20 cellular contexts compared by ENCODE assay signal in genomic region chr1:228070851-228071250, GRCh38. TPM values are rescaled to one million over a fixed set of nuclear protein-coding genes. Genes with fewer than 3 reads are reported as not detected.
DNase-seq lines count a peak whose midpoint lies in the region; ATAC-seq, FAIRE-seq and TF ChIP-seq lines count a peak whose summit lies in the region.
"Had no signal": no experiment of that assay in that cellular context is flagged by ENCODE, and none has a peak within 500 bp of the region (broad histone marks: within the 10 kb centered on the region; RNA-seq: fewer than 3 reads in every experiment).

No MANE protein-coding gene starts in this region.

- FAIRE-seq in K562 (lab: Jason Lieb, UNC) = no peak
- FAIRE-seq: D721Med, GM12891, GM18507 had no signal

- TF ChIP-seq RAD21 in K562 (CRISPR knock-in tag; conservative IDR thresholded peaks at IDR 0.05 in 1 of 2, IDR thresholded peaks at IDR 0.05 in 1 of 2) = no peak

- no peaks in the 10 kb centered on the region for H3K79me2 ChIP-seq in DND-41 (ENCODE audit: insufficient read depth, low read length)
- H3K79me2 ChIP-seq in K562 (ENCODE audit: control insufficient read depth, insufficient read depth, low read length) = no peaks in the 10 kb centered on the region

- in situ Hi-C loops in Panc1 (cut with HindIII; ENCODE audit: low pct_unique_long_range_greater_than_20kb, low sequenced_read_pairs) = no loop called here
- in situ Hi-C loops in K562 (cut with MboI) = no loop called here

- H3K4me3 ChIP-seq in DND-41 (ENCODE audit: low read depth in 1 of 2, low read length in 2 of 2) (no peak overlapping the region), Panc1 (ENCODE audit: low read depth in 2 of 2, low read length in 2 of 2) (no peak overlapping the region), K562 (no peak overlapping the region)

- POLR2A ChIA-PET in Panc1 (lab: Charles Lee) (no interaction called here), K562 (lab: Yijun Ruan, JAX) (no interaction called here)

- no TSS peak for BruUV-seq in Panc1 (replicated peaks; lab: Mats Ljungman, UMichigan)
- BruUV-seq in K562 (replicated peaks; lab: Mats Ljungman, UMichigan) = no TSS peak

- no peak for TF ChIP-seq POLR2A in K562 (conservative IDR thresholded peaks at IDR 0.05)

- H3K9me1 ChIP-seq in K562 (ENCODE audit: control insufficient read depth, insufficient read depth, low read length) = no peaks in the 10 kb centered on the region

- peak; percentile 15; the same call in 2 of the 3 replicates for ATAC-seq in DND-41 (ENCODE audit: insufficient read depth, low read depth)
- ATAC-seq in Panc1 = peak; percentile 29
- no peak for ATAC-seq in K562
- ATAC-seq: CD8-positive, alpha-beta T cell had no signal

- peaks cover 28% of the 10 kb centered on the region for H4K20me1 ChIP-seq in DND-41 (ENCODE audit: insufficient read depth, low read length)
- H4K20me1 ChIP-seq in K562 (replicated peaks; ENCODE audit: control insufficient read depth, insufficient read depth, low read length) = peaks cover 16% of the 10 kb centered on the region

- peaks cover 20 to 40% (median 22%) of the 10 kb centered on the region in 3 donors for H3K27me3 Mint-ChIP-seq in CD14-positive monocyte (ENCODE audit: low read depth in 3 of 3)

- H3K4me3 Mint-ChIP-seq in CD14-positive monocyte = no peak overlapping the region
- H3K4me3 Mint-ChIP-seq: CD4-positive, CD25-positive, alpha-beta regulatory T cell; CD8-positive, alpha-beta T cell had no signal

- H3K27me3 ChIP-seq in DND-41 (ENCODE audit: insufficient read depth, low read length, poor library complexity) (no peaks in the 10 kb centered on the region), Panc1 (ENCODE audit: control insufficient read depth, insufficient read depth, low read length) (no peaks in the 10 kb centered on the region; the same call in 1 of the 2 replicates), K562 (ENCODE audit: control insufficient read depth in 2 of 2, insufficient read depth in 2 of 2, low read length in 2 of 2) (peaks cover 11 to 41% of the 10 kb centered on the region in 2 experiments; a peak in 4 of 5 replicates)

- intact Hi-C loops in CD14-positive monocyte (cut with micrococcal nuclease) = no loop called here
- intact Hi-C loops in Panc1 (cut with micrococcal nuclease; ENCODE audit: unreplicated experiment) = no loop called here
- intact Hi-C loops in K562 (cut with micrococcal nuclease) = no loop called here

- H3K9me3 Mint-ChIP-seq in CD14-positive monocyte = peaks cover 0 to 2% (median 0%) of the 10 kb centered on the region in 7 donors
- H3K9me3 Mint-ChIP-seq: CD4-positive, CD25-positive, alpha-beta regulatory T cell; CD8-positive, alpha-beta T cell had no signal

- H3K9ac ChIP-seq in DND-41 (ENCODE audit: low read depth, low read length) (no peak overlapping the region), K562 (ENCODE audit: insufficient read depth in 1 of 2, low read depth in 2 of 2, low read length in 2 of 2) (no peak overlapping the region)

- H2AFZ ChIP-seq in DND-41 (ENCODE audit: low read depth, low read length) = no peak overlapping the region
- H2AFZ ChIP-seq in K562 (ENCODE audit: low read depth, low read length) = no peak overlapping the region

- no peaks in the 10 kb centered on the region for H3K4me1 ChIP-seq in DND-41 (ENCODE audit: insufficient read depth, low read length)
- no peaks in the 10 kb centered on the region for H3K4me1 ChIP-seq in Panc1 (ENCODE audit: control insufficient read depth, insufficient read depth, low read length)
- peaks cover 0 to 24% of the 10 kb centered on the region in 2 experiments; a peak in 2 of 5 replicates for H3K4me1 ChIP-seq in K562 (replicated peaks in 1 of 2; ENCODE audit: control insufficient read depth in 2 of 2, insufficient read depth in 2 of 2, low read length in 2 of 2)

- no peak for TF ChIP-seq EP300 in K562 (IDR thresholded peaks at IDR 0.05; ENCODE audit: low read length)

- H3K36me3 Mint-ChIP-seq in CD14-positive monocyte = no peaks in the 10 kb centered on the region
- H3K36me3 Mint-ChIP-seq: CD4-positive, CD25-positive, alpha-beta regulatory T cell; CD8-positive, alpha-beta T cell had no signal

- H3K27ac ChIP-seq in DND-41 (ENCODE audit: low read length) (no peak overlapping the region), Panc1 (ENCODE audit: low read length) (no peak overlapping the region), K562 (ENCODE audit: extremely low read depth, low read depth, low read length) (no peak overlapping the region)

- DNase-seq in CD14-positive monocyte (ENCODE audit: low spot score) (peak; percentile 4), DND-41 (no peak), Panc1 (ENCODE audit: low read depth, low spot score) (no peak), K562 (ENCODE audit: extremely low read depth in 1 of 4, low spot score in 3 of 4) (no peak), islet precursor cell (no peak), NCI-H345 treated with DMSO at 0.1 percent for 48 hours (lab: John Stamatoyannopoulos, UW; ENCODE audit: unreplicated experiment) (no peak)
- no peak for DNase-seq in activated CD4-positive, alpha-beta T cell treated with anti-CD3 and anti-CD28 coated beads, Interleukin-2, amount 50 U/mL, for 1 hour
- DNase-seq in stimulated activated CD4-positive, alpha-beta T cell treated with anti-CD3 and anti-CD28 coated beads, Interleukin-12 subunit alpha, Interleukin-12 subunit beta, amount 100 ng/mL, for 4 hours = no peak
- DNase-seq: C1 segment of cervical spinal cord; CD4-positive, CD25-positive, alpha-beta regulatory T cell; CD8-positive, alpha-beta T cell; DMS 273 treated with DMSO at 0.1 percent for 48 hours; DMS79; GF-D8; GOT3; H7; HCEC 1CT had no signal

- TF ChIP-seq CTCF in CD14-positive monocyte (IDR thresholded peaks at IDR 0.05) (no peak), DND-41 (IDR thresholded peaks at IDR 0.05; ENCODE audit: borderline replicate concordance, extremely low read depth, low read length, poor library complexity, severe bottlenecking) (no peak), Panc1 (IDR thresholded peaks at IDR 0.05) (no peak), K562 (IDR thresholded peaks at IDR 0.05 in 2 of 3, conservative IDR thresholded peaks at IDR 0.05 in 1 of 3; ENCODE audit: insufficient read depth in 2 of 3, low read depth in 1 of 3, low read length in 3 of 3) (no peak)

- no peak overlapping the region for H3K27ac Mint-ChIP-seq in CD14-positive monocyte
- H3K27ac Mint-ChIP-seq: CD4-positive, CD25-positive, alpha-beta regulatory T cell; CD8-positive, alpha-beta T cell had no signal

- H3K36me3 ChIP-seq in DND-41 (ENCODE audit: insufficient read depth, low read length) (no peaks in the 10 kb centered on the region), Panc1 (ENCODE audit: control insufficient read depth, insufficient read depth, low read length) (no peaks in the 10 kb centered on the region), K562 (ENCODE audit: control insufficient read depth, insufficient read depth, low read length) (no peaks in the 10 kb centered on the region)

- CTCF ChIA-PET in Panc1 (lab: Charles Lee) (no interaction called here), K562 (lab: Yijun Ruan, JAX; ENCODE audit: low intra/inter-chr PET ratio) (no interaction called here)

- no peak overlapping the region for H3K4me2 ChIP-seq in DND-41 (ENCODE audit: insufficient read depth, low read length)
- no peak overlapping the region for H3K4me2 ChIP-seq in K562 (ENCODE audit: insufficient read depth, low read length)

- no peaks in the 10 kb centered on the region for H3K9me3 ChIP-seq in DND-41 (ENCODE audit: insufficient read depth, low read length, severe bottlenecking)
- no peaks in the 10 kb centered on the region for H3K9me3 ChIP-seq in Panc1 (ENCODE audit: control insufficient read depth, insufficient read depth, low read depth, low read length)
- no peaks in the 10 kb centered on the region for H3K9me3 ChIP-seq in K562 (replicated peaks; ENCODE audit: control insufficient read depth, insufficient read depth, low read depth, low read length)

- 20% methylated on average over 3 of the region's 3 CpGs for WGBS in K562 (ENCODE audit: insufficient coverage, low coverage, missing lambda C conversion rate)

- H3K4me1 Mint-ChIP-seq in CD14-positive monocyte = no peaks in the 10 kb centered on the region

RNA-seq across cellular contexts. Expression of gene ARF1, which starts 11.7 kb away (rescaled TPM):
- polyA plus RNA-seq in CD14-positive monocyte (100 to 1,000 TPM; 580 to 603 TPM), K562 (2011; rRNA removed) (351 and 621 TPM in 2 replicates), K562 (2014; fragmentation: Illumina TruSeq; extraction: Trizol) (593 and 811 TPM in 2 replicates), K562 (2014; fragmentation: Nextera tagmentation; extraction: Ambion mirVana) (100 to 1,000 TPM in 1 of 2 experiments, 10 to 100 TPM in 1; 69.8 to 232 TPM), K562 (2014; rRNA removed) (435 and 476 TPM in 2 replicates)
- total RNA-seq in Panc1 (2021; ENCODE audit: unreplicated experiment) (321 TPM), K562 (2014; rRNA removed) (325 and 442 TPM in 2 replicates), K562 (2014; rRNA removed; fragmentation: Illumina TruSeq; extraction: Trizol) (120 and 140 TPM in 2 replicates), K562 (2015; rRNA removed; fragmentation: Illumina TruSeq; extraction: Trizol) (192 and 198 TPM in 2 replicates), K562 (2021) (472 and 483 TPM in 2 replicates)
- polyA plus RNA-seq in Panc1 (2012; ENCODE audit: insufficient read length) = 556 TPM
- 99.7 and 210 TPM in 2 replicates for total RNA-seq in K562 (2011; cell fraction: chromatin; rRNA removed; ENCODE audit: low replicate concordance)
- 245 and 251 TPM in 2 replicates for total RNA-seq in K562 (2011; cell fraction: nucleolus; rRNA removed)
- total RNA-seq in K562 (2011; cell fraction: nucleoplasm; rRNA removed) = 187 and 199 TPM in 2 replicates
- polyA plus RNA-seq in K562 (2011; cell fraction: cytosol; rRNA removed) = 776 and 1,036 TPM in 2 replicates
- polyA plus RNA-seq in K562 (2011; cell fraction: nucleus; rRNA removed) = 257 and 274 TPM in 2 replicates
- polyA plus RNA-seq in K562 (2012) = 485 and 750 TPM in 2 replicates
- 408 and 480 TPM in 2 replicates for polyA minus RNA-seq in K562 (2011; rRNA and poly(A)+ RNA removed)
- 429 and 660 TPM in 2 replicates for polyA minus RNA-seq in K562 (2011; cell fraction: cytosol; rRNA and poly(A)+ RNA removed)
- polyA minus RNA-seq in K562 (2011; cell fraction: nucleus; rRNA and poly(A)+ RNA removed) = 68.0 and 128 TPM in 2 replicates

RNA-seq across cellular contexts. Expression of gene C1orf35, which starts 32.3 kb away (rescaled TPM):
- 10 to 100 TPM in 1 of 2 donors, 1 to 10 TPM in 1; 6.9 to 10.6 TPM for polyA plus RNA-seq in CD14-positive monocyte
- 24.9 TPM for total RNA-seq in Panc1 (2021; ENCODE audit: unreplicated experiment)
- 28.1 TPM for polyA plus RNA-seq in Panc1 (2012; ENCODE audit: insufficient read length)
- 16.4 and 31.0 TPM in 2 replicates for total RNA-seq in K562 (2011; cell fraction: chromatin; rRNA removed; ENCODE audit: low replicate concordance)
- total RNA-seq in K562 (2011; cell fraction: nucleolus; rRNA removed) = 27.0 and 28.6 TPM in 2 replicates
- 20.4 and 20.5 TPM in 2 replicates for total RNA-seq in K562 (2011; cell fraction: nucleoplasm; rRNA removed)
- 42.2 and 50.8 TPM in 2 replicates for total RNA-seq in K562 (2014; rRNA removed)
- total RNA-seq in K562 (2014; rRNA removed; fragmentation: Illumina TruSeq; extraction: Trizol) = 4.9 and 8.3 TPM in 2 replicates
- 18.9 and 23.2 TPM in 2 replicates for total RNA-seq in K562 (2015; rRNA removed; fragmentation: Illumina TruSeq; extraction: Trizol)
- total RNA-seq in K562 (2021) = 38.2 and 41.8 TPM in 2 replicates
- polyA plus RNA-seq in K562 (2011; rRNA removed) = 10.8 and 15.6 TPM in 2 replicates
- 12.7 and 22.3 TPM in 2 replicates for polyA plus RNA-seq in K562 (2011; cell fraction: cytosol; rRNA removed)
- 44.7 and 65.7 TPM in 2 replicates for polyA plus RNA-seq in K562 (2011; cell fraction: nucleus; rRNA removed)
- 28.9 and 30.6 TPM in 2 replicates for polyA plus RNA-seq in K562 (2012)
- polyA plus RNA-seq in K562 (2014; fragmentation: Illumina TruSeq; extraction: Trizol) = 12.5 and 20.9 TPM in 2 replicates
- polyA plus RNA-seq in K562 (2014; fragmentation: Nextera tagmentation; extraction: Ambion mirVana) = 1 to 10 TPM; 3.2 to 3.8 TPM
- 34.3 and 48.7 TPM in 2 replicates for polyA plus RNA-seq in K562 (2014; rRNA removed)
- polyA minus RNA-seq in K562 (2011; rRNA and poly(A)+ RNA removed) = 1.9 and 2.0 TPM in 2 replicates
- polyA minus RNA-seq in K562 (2011; cell fraction: cytosol; rRNA and poly(A)+ RNA removed) = 2.3 and 5.9 TPM in 2 replicates
- 6.9 and 8.2 TPM in 2 replicates for polyA minus RNA-seq in K562 (2011; cell fraction: nucleus; rRNA and poly(A)+ RNA removed)

RNA-seq across cellular contexts. Expression of gene MRPL55, which starts 38.2 kb away (rescaled TPM):
- polyA plus RNA-seq in CD14-positive monocyte (100 to 1,000 TPM in 1 of 2 donors, 10 to 100 TPM in 1; 99.8 to 104 TPM), K562 (2011; rRNA removed) (65.9 and 115 TPM in 2 replicates), K562 (2014; fragmentation: Illumina TruSeq; extraction: Trizol) (81.0 and 93.0 TPM in 2 replicates), K562 (2014; fragmentation: Nextera tagmentation; extraction: Ambion mirVana) (10 to 100 TPM; 34.9 to 77.0 TPM), K562 (2014; rRNA removed) (154 and 166 TPM in 2 replicates)
- total RNA-seq in Panc1 (2021; ENCODE audit: unreplicated experiment) (53.0 TPM), K562 (2014; rRNA removed) (228 and 230 TPM in 2 replicates), K562 (2014; rRNA removed; fragmentation: Illumina TruSeq; extraction: Trizol) (26.7 and 47.2 TPM in 2 replicates), K562 (2015; rRNA removed; fragmentation: Illumina TruSeq; extraction: Trizol) (83.8 and 90.1 TPM in 2 replicates), K562 (2021) (112 and 120 TPM in 2 replicates)
- polyA plus RNA-seq in Panc1 (2012; ENCODE audit: insufficient read length) = 128 TPM
- 49.1 and 124 TPM in 2 replicates for total RNA-seq in K562 (2011; cell fraction: chromatin; rRNA removed; ENCODE audit: low replicate concordance)
- total RNA-seq in K562 (2011; cell fraction: nucleolus; rRNA removed) = 125 and 127 TPM in 2 replicates
- 91.0 and 99.2 TPM in 2 replicates for total RNA-seq in K562 (2011; cell fraction: nucleoplasm; rRNA removed)
- polyA plus RNA-seq in K562 (2011; cell fraction: cytosol; rRNA removed) = 142 and 334 TPM in 2 replicates
- polyA plus RNA-seq in K562 (2011; cell fraction: nucleus; rRNA removed) = 277 and 406 TPM in 2 replicates
- polyA plus RNA-seq in K562 (2012) = 90.3 and 111 TPM in 2 replicates
- polyA minus RNA-seq in K562 (2011; rRNA and poly(A)+ RNA removed) = 25.6 and 46.0 TPM in 2 replicates
- 61.9 and 66.6 TPM in 2 replicates for polyA minus RNA-seq in K562 (2011; cell fraction: cytosol; rRNA and poly(A)+ RNA removed)
- 48.2 and 76.1 TPM in 2 replicates for polyA minus RNA-seq in K562 (2011; cell fraction: nucleus; rRNA and poly(A)+ RNA removed)
